In genomic region chr17:81434079-81434478, GRCh38 we compare ENCODE assay signal across 1 cellular context.
TF ChIP-seq lines count a peak whose summit lies in the region.

No MANE protein-coding gene starts in this region.

TF ChIP-seq in HepG2, 621 proteins besides CTCF, POLR2A, EP300 and RAD21 (continued from another document):
- TF ChIP-seq ZNF597 (CRISPR knock-in tag; IDR thresholded peaks at IDR 0.05) (no peak), ZNF12 (CRISPR knock-in tag; IDR thresholded peaks at IDR 0.05) (no peak), ZNF333 (CRISPR knock-in tag; IDR thresholded peaks at IDR 0.05; ENCODE audit: borderline replicate concordance) (no peak), KDM2A (CRISPR knock-in tag; IDR thresholded peaks at IDR 0.05; ENCODE audit: borderline replicate concordance, low read depth) (no peak), ZNF780A (CRISPR knock-in tag; IDR thresholded peaks at IDR 0.05) (no peak)
